8 cellular contexts compared by ENCODE assay signal in the genomic region with DNA sequence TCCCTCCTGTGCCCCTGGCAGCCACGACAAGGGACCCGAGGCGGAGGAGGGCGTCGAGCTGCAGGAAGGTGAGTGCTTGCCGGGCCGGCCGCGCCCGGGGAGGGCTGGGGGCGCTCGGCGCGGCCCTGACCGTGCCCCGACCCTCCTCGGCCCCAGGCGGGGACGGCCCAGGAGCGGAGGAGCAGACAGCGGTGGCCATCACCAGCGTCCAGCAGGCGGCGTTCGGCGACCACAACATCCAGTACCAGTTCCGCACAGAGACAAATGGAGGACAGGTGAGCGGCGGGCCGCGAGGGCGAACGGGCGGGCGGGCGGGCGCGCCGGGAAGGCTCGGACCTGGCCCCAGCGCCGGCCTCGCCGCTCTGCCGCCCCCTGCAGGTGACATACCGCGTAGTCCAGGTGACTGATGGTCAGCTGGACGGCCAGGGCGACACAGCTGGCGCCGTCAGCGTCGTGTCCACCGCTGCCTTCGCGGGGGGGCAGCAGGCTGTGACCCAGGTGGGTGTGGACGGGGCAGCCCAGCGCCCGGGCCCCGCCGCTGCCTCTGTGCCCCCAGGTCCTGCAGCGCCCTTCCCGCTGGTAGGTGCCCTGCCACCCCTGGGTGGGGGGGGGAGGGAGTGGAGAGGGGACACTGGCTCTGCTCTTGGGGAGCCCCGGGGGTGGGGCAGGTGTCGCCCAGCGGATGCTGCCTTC. TPM values are rescaled to one million over a fixed set of nuclear protein-coding genes. Genes with fewer than 3 reads are reported as not detected.
DNase-seq lines count a peak whose midpoint lies in the region; ATAC-seq, FAIRE-seq and TF ChIP-seq lines count a peak whose summit lies in the region.

No MANE protein-coding gene starts in this region.

- peaks cover 14% of the 10 kb centered on the region for H3K4me1 ChIP-seq in A549

- H3K4me2 ChIP-seq in A549 = peak overlapping the region; percentile 93

- POLR2A ChIA-PET in A549 (lab: Yijun Ruan, JAX) = interaction anchor here (0.8 to 1.4 kb wide), 4 partner anchors 8 to 199 kb away, joined by 3 to 5 read pairs (median 4); no protein-coding TSS in a partner anchor

- peak; percentile 92 to 97 for DNase-seq in A549 (ENCODE audit: low read depth in 1 of 2, low spot score in 1 of 2)
- peak; percentile 94 for DNase-seq in NCI-H2227 treated with DMSO at 0.1 percent for 48 hours (lab: John Stamatoyannopoulos, UW)
- DNase-seq in activated CD4-positive, CD25-positive, alpha-beta regulatory T cell treated with anti-CD3 and anti-CD28 coated beads, Interleukin-2, amount 50 U/mL, for 72 hours = peak; percentile 83
- DNase-seq in cerebellar cortex (ENCODE audit: low spot score) = peak; percentile 76
- peak; percentile 37 for DNase-seq in kidney epithelial cell (ENCODE audit: low read depth)
- peak; percentile 63 to 68 for DNase-seq in stimulated activated CD4-positive, alpha-beta T cell treated with anti-CD3 and anti-CD28 coated beads, Interleukin-15, amount 100 ng/mL, for 48 hours (ENCODE audit: low read depth in 2 of 2)

- H3K4me3 ChIP-seq in A549 = peak overlapping the region; percentile 81
- H3K4me3 ChIP-seq in kidney epithelial cell (ENCODE audit: low read depth, low read length) = peak overlapping the region; percentile 62

- TF ChIP-seq EP300 in A549 (IDR thresholded peaks at IDR 0.05) = no peak

- peak; percentile 100 for TF ChIP-seq CTCF in A549 (IDR thresholded peaks at IDR 0.05)
- TF ChIP-seq CTCF in kidney epithelial cell (IDR thresholded peaks at IDR 0.05; ENCODE audit: insufficient read depth, low read length, poor library complexity, severe bottlenecking) = peak; percentile 38

- WGBS in A549 (ENCODE audit: missing lambda C conversion rate) = 0% methylated on average over 15 of the region's 66 CpGs

- peak overlapping the region; percentile 97 to 99 for H3K27ac ChIP-seq in A549

- no peaks in the 10 kb centered on the region for H3K27me3 ChIP-seq in kidney epithelial cell (ENCODE audit: control insufficient read depth, insufficient read depth, low read length)

- TF ChIP-seq POLR2A in A549 (IDR thresholded peaks at IDR 0.05; ENCODE audit: low read length) = no peak; the same call in none of the 2 replicates

- H3K9me3 ChIP-seq in A549 = no peaks in the 10 kb centered on the region

- CTCF ChIA-PET in A549 (lab: Yijun Ruan, JAX) = interaction anchor here (0.6 to 5.6 kb wide), 44 partner anchors 11 to 444 kb away, joined by 3 to 97 read pairs (median 4); a partner anchor contains a TSS

- no peak for FAIRE-seq in A549 (lab: Jason Lieb, UNC)

- ATAC-seq in A549 (peak; percentile 70 to 83), GM18508 (IDR thresholded peaks at IDR 0.05; ENCODE audit: insufficient read depth, unreplicated experiment) (peak; percentile 47), HG03066 (IDR thresholded peaks at IDR 0.05; ENCODE audit: low read depth, unreplicated experiment) (peak; percentile 39)

- TF ChIP-seq RAD21 in A549 (conservative IDR thresholded peaks at IDR 0.05 in 1 of 2, IDR thresholded peaks at IDR 0.05 in 1 of 2) = peak; percentile 65 to 89

- H3K36me3 ChIP-seq in kidney epithelial cell (ENCODE audit: control insufficient read depth, insufficient read depth, low read length) = peaks cover 3% of the 10 kb centered on the region

TF ChIP-seq in A549, 52 proteins besides CTCF, POLR2A, EP300 and RAD21:
- TF ChIP-seq EHMT2 (IDR thresholded peaks at IDR 0.05; ENCODE audit: low read depth) (no peak), SMC3 (IDR thresholded peaks at IDR 0.05) (peak; percentile 90), JUN (IDR thresholded peaks at IDR 0.05) (peak in 1 of 2 experiments; percentile 90; a peak in 4 of 5 replicates), GATA3 (IDR thresholded peaks at IDR 0.05; ENCODE audit: borderline replicate concordance) (peak; percentile 41; the same call in 1 of the 2 replicates), CHD2 (IDR thresholded peaks at IDR 0.05; ENCODE audit: low read length, partially characterized antibody) (no peak), RNF2 (IDR thresholded peaks at IDR 0.05; ENCODE audit: borderline replicate concordance, low read depth) (no peak), TFCP2L1 (CRISPR knock-in tag; IDR thresholded peaks at IDR 0.05) (0 out of 2 replicates have a peak, but pooled peaks have one; percentile 19), KDM5A (IDR thresholded peaks at IDR 0.05) (peak; percentile 37; the same call in 1 of the 2 replicates), PHF8 (IDR thresholded peaks at IDR 0.05; ENCODE audit: borderline replicate concordance, low read depth) (peak; percentile 48; the same call in 1 of the 2 replicates), MYC (IDR thresholded peaks at IDR 0.05; ENCODE audit: borderline replicate concordance, low read length) (peak; percentile 64; the same call in 1 of the 2 replicates), HEYL (CRISPR knock-in tag; IDR thresholded peaks at IDR 0.05) (no peak)
- TF ChIP-seq, protein P1, sequence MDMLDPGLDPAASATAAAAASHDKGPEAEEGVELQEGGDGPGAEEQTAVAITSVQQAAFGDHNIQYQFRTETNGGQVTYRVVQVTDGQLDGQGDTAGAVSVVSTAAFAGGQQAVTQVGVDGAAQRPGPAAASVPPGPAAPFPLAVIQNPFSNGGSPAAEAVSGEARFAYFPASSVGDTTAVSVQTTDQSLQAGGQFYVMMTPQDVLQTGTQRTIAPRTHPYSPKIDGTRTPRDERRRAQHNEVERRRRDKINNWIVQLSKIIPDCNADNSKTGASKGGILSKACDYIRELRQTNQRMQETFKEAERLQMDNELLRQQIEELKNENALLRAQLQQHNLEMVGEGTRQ (IDR thresholded peaks at IDR 0.05) = peak; percentile 50; the same call in 1 of the 2 replicates
- TF ChIP-seq, protein P2, sequence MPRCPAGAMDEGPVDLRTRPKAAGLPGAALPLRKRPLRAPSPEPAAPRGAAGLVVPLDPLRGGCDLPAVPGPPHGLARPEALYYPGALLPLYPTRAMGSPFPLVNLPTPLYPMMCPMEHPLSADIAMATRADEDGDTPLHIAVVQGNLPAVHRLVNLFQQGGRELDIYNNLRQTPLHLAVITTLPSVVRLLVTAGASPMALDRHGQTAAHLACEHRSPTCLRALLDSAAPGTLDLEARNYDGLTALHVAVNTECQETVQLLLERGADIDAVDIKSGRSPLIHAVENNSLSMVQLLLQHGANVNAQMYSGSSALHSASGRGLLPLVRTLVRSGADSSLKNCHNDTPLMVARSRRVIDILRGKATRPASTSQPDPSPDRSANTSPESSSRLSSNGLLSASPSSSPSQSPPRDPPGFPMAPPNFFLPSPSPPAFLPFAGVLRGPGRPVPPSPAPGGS (IDR thresholded peaks at IDR 0.05) = peak; percentile 55; the same call in 1 of the 3 replicates
- TF ChIP-seq, protein P3, sequence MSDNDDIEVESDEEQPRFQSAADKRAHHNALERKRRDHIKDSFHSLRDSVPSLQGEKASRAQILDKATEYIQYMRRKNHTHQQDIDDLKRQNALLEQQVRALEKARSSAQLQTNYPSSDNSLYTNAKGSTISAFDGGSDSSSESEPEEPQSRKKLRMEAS (IDR thresholded peaks at IDR 0.05) = peak; percentile 74
- TF ChIP-seq, protein P4, sequence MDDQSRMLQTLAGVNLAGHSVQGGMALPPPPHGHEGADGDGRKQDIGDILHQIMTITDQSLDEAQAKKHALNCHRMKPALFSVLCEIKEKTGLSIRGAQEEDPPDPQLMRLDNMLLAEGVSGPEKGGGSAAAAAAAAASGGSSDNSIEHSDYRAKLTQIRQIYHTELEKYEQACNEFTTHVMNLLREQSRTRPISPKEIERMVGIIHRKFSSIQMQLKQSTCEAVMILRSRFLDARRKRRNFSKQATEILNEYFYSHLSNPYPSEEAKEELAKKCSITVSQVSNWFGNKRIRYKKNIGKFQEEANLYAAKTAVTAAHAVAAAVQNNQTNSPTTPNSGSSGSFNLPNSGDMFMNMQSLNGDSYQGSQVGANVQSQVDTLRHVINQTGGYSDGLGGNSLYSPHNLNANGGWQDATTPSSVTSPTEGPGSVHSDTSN (IDR thresholded peaks at IDR 0.05) = peak; percentile 89

RNA-seq across cellular contexts. Expression of a gene that starts 0.8 kb away (rescaled TPM):
- polyA plus RNA-seq in A549 (2011; rRNA removed) (91.8 and 118 TPM in 2 replicates), A549 (2017; fragmentation: RNase III; extraction: RNeasy Plus Mini Kit Qiagen cat#74134 plus additional on column Dnase treatment) (124 to 141 TPM (median 141 TPM) in 3 replicates)
- 228 and 240 TPM in 2 replicates for polyA plus RNA-seq in A549 (2012; cell fraction: cytosol; rRNA removed)
- 225 and 296 TPM in 2 replicates for polyA plus RNA-seq in A549 (2012; cell fraction: nucleus; rRNA removed)
- polyA minus RNA-seq in A549 (2011; rRNA and poly(A)+ RNA removed) = 85.3 and 97.1 TPM in 2 replicates
- 95.1 and 96.5 TPM in 2 replicates for total RNA-seq in kidney epithelial cell

RNA-seq across cellular contexts. Expression of a gene that starts 12.8 kb away (rescaled TPM):
- polyA plus RNA-seq in A549 (2011; rRNA removed) = not detected in 2 replicates
- not detected in 2 replicates for polyA plus RNA-seq in A549 (2012; cell fraction: cytosol; rRNA removed)
- 0.22 TPM in 2 replicates for polyA plus RNA-seq in A549 (2012; cell fraction: nucleus; rRNA removed)
- polyA plus RNA-seq in A549 (2017; fragmentation: RNase III; extraction: RNeasy Plus Mini Kit Qiagen cat#74134 plus additional on column Dnase treatment) = 0.03 TPM in 1 of 3 replicates, not detected in the others
- not detected in 2 replicates for polyA minus RNA-seq in A549 (2011; rRNA and poly(A)+ RNA removed)
- not detected in 2 replicates for total RNA-seq in kidney epithelial cell

RNA-seq across cellular contexts. Expression of a gene that starts 20.8 kb away (rescaled TPM):
- 2.1 and 2.5 TPM in 2 replicates for polyA plus RNA-seq in A549 (2011; rRNA removed)
- polyA plus RNA-seq in A549 (2012; cell fraction: cytosol; rRNA removed) = 2.9 and 3.8 TPM in 2 replicates
- polyA plus RNA-seq in A549 (2012; cell fraction: nucleus; rRNA removed) = 2.6 and 5.1 TPM in 2 replicates
- polyA plus RNA-seq in A549 (2017; fragmentation: RNase III; extraction: RNeasy Plus Mini Kit Qiagen cat#74134 plus additional on column Dnase treatment) = 3.6 to 4.7 TPM (median 4.4 TPM) in 3 replicates
- 7.4 and 9.1 TPM in 2 replicates for polyA minus RNA-seq in A549 (2011; rRNA and poly(A)+ RNA removed)
- total RNA-seq in kidney epithelial cell = 147 and 247 TPM in 2 replicates

RNA-seq across cellular contexts. Expression of a gene that starts 22.4 kb away (rescaled TPM):
- polyA plus RNA-seq in A549 (2011; rRNA removed) = not detected in 2 replicates
- polyA plus RNA-seq in A549 (2012; cell fraction: cytosol; rRNA removed) = not detected in 2 replicates
- not detected in 2 replicates for polyA plus RNA-seq in A549 (2012; cell fraction: nucleus; rRNA removed)
- polyA plus RNA-seq in A549 (2017; fragmentation: RNase III; extraction: RNeasy Plus Mini Kit Qiagen cat#74134 plus additional on column Dnase treatment) = not detected in 3 replicates
- polyA minus RNA-seq in A549 (2011; rRNA and poly(A)+ RNA removed) = not detected in 2 replicates
- 0.04 TPM in 1 of 2 replicates, not detected in the other for total RNA-seq in kidney epithelial cell

RNA-seq across cellular contexts. Expression of a gene that starts 41.0 kb away (rescaled TPM):
- polyA plus RNA-seq in A549 (2011; rRNA removed) (not detected in 2 replicates), A549 (2017; fragmentation: RNase III; extraction: RNeasy Plus Mini Kit Qiagen cat#74134 plus additional on column Dnase treatment) (not detected in 3 replicates)
- polyA plus RNA-seq in A549 (2012; cell fraction: cytosol; rRNA removed) = not detected in 2 replicates
- polyA plus RNA-seq in A549 (2012; cell fraction: nucleus; rRNA removed) = not detected in 2 replicates
- not detected in 2 replicates for polyA minus RNA-seq in A549 (2011; rRNA and poly(A)+ RNA removed)
- total RNA-seq in kidney epithelial cell = not detected in 2 replicates

Comparison
In these comparisons a context has a peak if more than half of its experiments do, and no peak if none do; other contexts are left out.
1. Peak in every context shown above with its lines: DNase-seq, ATAC-seq, H3K4me3 ChIP-seq and H3K27ac ChIP-seq.
2. DNase-seq: peak in every context shown above with its lines; median percentile 94 in A549; 94 in NCI-H2227 treated with DMSO at 0.1 percent for 48 hours; 83 in activated CD4-positive, CD25-positive, alpha-beta regulatory T cell treated with anti-CD3 and anti-CD28 coated beads, Interleukin-2, amount 50 U/mL, for 72 hours; 76 in cerebellar cortex; 66 in stimulated activated CD4-positive, alpha-beta T cell treated with anti-CD3 and anti-CD28 coated beads, Interleukin-15, amount 100 ng/mL, for 48 hours; 37 in kidney epithelial cell.